In genomic region chr2:105454801-105455485, GRCh38 we compare ENCODE assay signal across 9 cellular contexts. TPM values are rescaled to one million over a fixed set of nuclear protein-coding genes. Genes with fewer than 3 reads are reported as not detected.
DNase-seq lines count a peak whose midpoint lies in the region; ATAC-seq, FAIRE-seq and TF ChIP-seq lines count a peak whose summit lies in the region.
"Had no signal": no experiment of that assay in that cellular context is flagged by ENCODE, and none has a peak within 500 bp of the region (broad histone marks: within the 10 kb centered on the region; RNA-seq: fewer than 3 reads in every experiment).

No MANE protein-coding gene starts in this region.

- H3K27me3 ChIP-seq in adipocyte (replicated peaks; ENCODE audit: control insufficient read depth, insufficient read depth, low read length), result no peaks in the 10 kb centered on the region

- DNase-seq in DMS 273 treated with DMSO at 0.1 percent for 48 hours (lab: John Stamatoyannopoulos, UW) (peak; percentile 26), HT1080 (ENCODE audit: low read depth) (peak; percentile 68), adipocyte (ENCODE audit: low read depth) (peak; percentile 95), kidney (peak; percentile 92), NCI-H128 (lab: John Stamatoyannopoulos, UW; ENCODE audit: unreplicated experiment) (no peak)
- no peak for DNase-seq in activated CD8-positive, alpha-beta memory T cell treated with anti-CD3 and anti-CD28 coated beads, Interleukin-2, amount 50 U/mL, for 48 hours
- DNase-seq in activated T-cell treated with anti-CD3 and anti-CD28 coated beads, Interleukin-2, amount 50 U/mL, for 24 hours, result no peak
- DNase-seq: natural killer cell had no signal

- H3K4me1 ChIP-seq in adipocyte (ENCODE audit: control insufficient read depth, insufficient read depth, low read length), result peaks cover 32% of the 10 kb centered on the region
- peaks cover 2 to 8% of the 10 kb centered on the region in 2 donors for H3K4me1 ChIP-seq in kidney (ENCODE audit: control insufficient read depth in 1 of 2, insufficient read depth in 1 of 2, low read depth in 1 of 2, low read length in 2 of 2)

- peaks cover 12% of the 10 kb centered on the region for H3K27me3 Mint-ChIP-seq in activated T-cell treated with anti-CD3 and anti-CD28 coated beads, Interleukin-2, amount 50 U/mL, for 24 hours

- H3K36me3 Mint-ChIP-seq in activated T-cell treated with anti-CD3 and anti-CD28 coated beads, Interleukin-2, amount 50 U/mL, for 24 hours (ENCODE audit: low read depth), result no peaks in the 10 kb centered on the region
- H3K36me3 Mint-ChIP-seq: natural killer cell had no signal

- TF ChIP-seq CTCF in kidney (IDR thresholded peaks at IDR 0.05; ENCODE audit: borderline replicate concordance, extremely low read depth, insufficient read depth), result no peak

- no peaks in the 10 kb centered on the region for H3K36me3 ChIP-seq in adipocyte (ENCODE audit: control insufficient read depth, insufficient read depth, low read length, severe bottlenecking)
- no peaks in the 10 kb centered on the region for H3K36me3 ChIP-seq in kidney (ENCODE audit: control insufficient read depth in 1 of 2, insufficient read depth in 2 of 2, low read length in 2 of 2)

- H3K4me1 Mint-ChIP-seq in activated T-cell treated with anti-CD3 and anti-CD28 coated beads, Interleukin-2, amount 50 U/mL, for 24 hours (ENCODE audit: low read depth), result peaks cover 8% of the 10 kb centered on the region
- H3K4me1 Mint-ChIP-seq: natural killer cell had no signal

- no peaks in the 10 kb centered on the region for H3K9me3 Mint-ChIP-seq in activated T-cell treated with anti-CD3 and anti-CD28 coated beads, Interleukin-2, amount 50 U/mL, for 24 hours
- H3K9me3 Mint-ChIP-seq: natural killer cell had no signal

- FAIRE-seq in kidney (lab: Jason Lieb, UNC), result peak; percentile 85

- H3K4me3 ChIP-seq in adipocyte (ENCODE audit: low read length) (no peak overlapping the region), kidney (ENCODE audit: low read length in 2 of 2) (peak overlapping the region in 1 of 2 donors; percentile 8)

- no peak overlapping the region for H3K27ac Mint-ChIP-seq in activated T-cell treated with anti-CD3 and anti-CD28 coated beads, Interleukin-2, amount 50 U/mL, for 24 hours
- H3K27ac Mint-ChIP-seq: natural killer cell had no signal

- H3K9me3 ChIP-seq in adipocyte (ENCODE audit: control insufficient read depth, low read length) (no peaks in the 10 kb centered on the region), kidney (ENCODE audit: control insufficient read depth in 1 of 2, low read length in 2 of 2) (no peaks in the 10 kb centered on the region)

- intact Hi-C loops in kidney (cut with DNase I), result no loop called here

- peak overlapping the region; percentile 68 for H3K9ac ChIP-seq in adipocyte (ENCODE audit: low read length)
- no peak overlapping the region for H3K9ac ChIP-seq in kidney (ENCODE audit: low read length in 2 of 2)

- ATAC-seq in HG03565 (IDR thresholded peaks at IDR 0.05; ENCODE audit: unreplicated experiment), result no peak

- no peak overlapping the region for H3K4me3 Mint-ChIP-seq in activated T-cell treated with anti-CD3 and anti-CD28 coated beads, Interleukin-2, amount 50 U/mL, for 24 hours
- H3K4me3 Mint-ChIP-seq: natural killer cell had no signal

- peak overlapping the region; percentile 51 to 77 for H3K27ac ChIP-seq in kidney (ENCODE audit: low read depth in 2 of 2, low read length in 2 of 2)

RNA-seq across cellular contexts. Expression of gene FHL2, which starts 56.1 kb away (rescaled TPM):
- 155 and 198 TPM in 2 replicates for total RNA-seq in HT1080 (2014; rRNA removed; shearing (Covaris generic))
- polyA plus RNA-seq in HT1080 (2015; cell fraction: cytosol; rRNA removed), result 439 and 452 TPM in 2 replicates
- 239 and 277 TPM in 2 replicates for polyA plus RNA-seq in HT1080 (2015; cell fraction: nucleus; rRNA removed)
- 75.9 TPM for total RNA-seq in kidney
- 23.4 TPM for polyA plus RNA-seq in kidney (ENCODE audit: insufficient read depth, low read depth, low replicate concordance)

Comparison
In these comparisons a context has a peak if more than half of its experiments do, and no peak if none do; other contexts are left out.
1. DNase-seq: peak in DMS 273 treated with DMSO at 0.1 percent for 48 hours (single experiment), HT1080 (single experiment), adipocyte (single experiment) and kidney (single experiment); none in NCI-H128 (single experiment), activated CD8-positive, alpha-beta memory T cell treated with anti-CD3 and anti-CD28 coated beads, Interleukin-2, amount 50 U/mL, for 48 hours (single experiment) and activated T-cell treated with anti-CD3 and anti-CD28 coated beads, Interleukin-2, amount 50 U/mL, for 24 hours (single experiment).